8 cellular contexts compared by ENCODE assay signal in the genomic region with DNA sequence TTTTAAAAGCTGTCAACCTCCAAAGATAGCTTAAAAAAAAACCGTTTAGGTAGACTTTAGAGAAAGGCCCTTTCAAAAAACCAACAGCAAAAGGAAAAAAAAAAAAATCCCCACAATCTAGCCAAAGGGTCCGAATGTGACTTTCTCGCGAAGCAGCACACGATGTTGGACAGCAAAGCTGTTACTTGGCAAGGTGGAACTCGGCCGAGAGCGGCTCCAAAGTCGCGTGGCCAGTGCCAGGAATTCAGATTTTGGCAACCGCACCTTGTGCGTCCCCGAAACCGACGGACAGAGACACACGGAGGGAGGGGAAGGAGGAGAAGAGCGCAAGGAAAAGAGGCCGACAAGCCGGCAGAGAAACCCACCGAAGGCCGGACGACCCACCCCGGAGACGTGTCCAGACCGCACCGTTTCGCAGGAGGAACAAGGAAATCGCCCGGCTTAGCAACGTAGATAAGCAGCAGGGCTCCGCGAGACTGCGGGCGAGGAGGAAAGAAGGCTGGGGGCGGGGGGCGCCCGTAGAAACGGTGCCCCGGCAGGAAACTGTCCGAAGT.
DNase-seq lines count a peak whose midpoint lies in the region; ATAC-seq and TF ChIP-seq lines count a peak whose summit lies in the region.

No MANE protein-coding gene starts in this region.

- H3K27me3 Mint-ChIP-seq in activated T-cell treated with anti-CD3 and anti-CD28 coated beads, Interleukin-2, amount 50 U/mL, for 4 hours (ENCODE audit: low read depth) = peaks cover 65% of the 10 kb centered on the region

- no peaks in the 10 kb centered on the region for H3K9me3 Mint-ChIP-seq in activated T-cell treated with anti-CD3 and anti-CD28 coated beads, Interleukin-2, amount 50 U/mL, for 4 hours

- peak overlapping the region; percentile 58 for H3K4me3 ChIP-seq in cardiac muscle cell
- H3K4me3 ChIP-seq in parathyroid adenoma (ENCODE audit: low read depth, low read length) = peak overlapping the region; percentile 43

- no peak overlapping the region for H3K9ac ChIP-seq in parathyroid adenoma

- no peak for ATAC-seq in activated T-cell treated with anti-CD3 and anti-CD28 coated beads, Interleukin-2, amount 50 U/mL, for 4 hours
- ATAC-seq in GM18868 (IDR thresholded peaks at IDR 0.05; ENCODE audit: unreplicated experiment) (no peak), GM21723 (IDR thresholded peaks at IDR 0.05; ENCODE audit: unreplicated experiment) (no peak)

- H3K4me2 ChIP-seq in parathyroid adenoma (ENCODE audit: low read length) = no peak overlapping the region

- TF ChIP-seq EP300 in Ishikawa (IDR thresholded peaks at IDR 0.05; ENCODE audit: borderline replicate concordance) = no peak

- peaks cover 32% of the 10 kb centered on the region for H3K27me3 ChIP-seq in cardiac muscle cell
- peaks cover 15% of the 10 kb centered on the region for H3K27me3 ChIP-seq in parathyroid adenoma (ENCODE audit: control insufficient read depth, insufficient read depth, low read length)

- peak; percentile 33 for DNase-seq in CMK (ENCODE audit: low read depth)
- no peak for DNase-seq in activated T-cell treated with anti-CD3 and anti-CD28 coated beads, Interleukin-2, amount 50 U/mL, for 4 hours
- peak; percentile 65 to 76 for DNase-seq in cardiac muscle cell (ENCODE audit: low read depth in 1 of 2, low spot score in 1 of 2)
- DNase-seq in central memory CD4-positive, alpha-beta T cell = no peak

- no peak overlapping the region for H3K27ac ChIP-seq in cardiac muscle cell
- peak overlapping the region; percentile 7 for H3K27ac ChIP-seq in parathyroid adenoma

- H2AFZ ChIP-seq in parathyroid adenoma = no peak overlapping the region

- H3K4me3 Mint-ChIP-seq in activated T-cell treated with anti-CD3 and anti-CD28 coated beads, Interleukin-2, amount 50 U/mL, for 4 hours = peak overlapping the region; percentile 59

- peaks cover 16% of the 10 kb centered on the region for H3K4me1 Mint-ChIP-seq in activated T-cell treated with anti-CD3 and anti-CD28 coated beads, Interleukin-2, amount 50 U/mL, for 4 hours (ENCODE audit: low read depth)

- H3K9me3 ChIP-seq in cardiac muscle cell (ENCODE audit: low read depth) (no peaks in the 10 kb centered on the region), parathyroid adenoma (ENCODE audit: control insufficient read depth, low read length) (no peaks in the 10 kb centered on the region)

- TF ChIP-seq RAD21 in Ishikawa (IDR thresholded peaks at IDR 0.05; ENCODE audit: low read depth) = no peak

- peaks cover 15% of the 10 kb centered on the region for H3K4me1 ChIP-seq in cardiac muscle cell (ENCODE audit: low read depth)
- peaks cover 6% of the 10 kb centered on the region for H3K4me1 ChIP-seq in parathyroid adenoma

- H3K79me2 ChIP-seq in parathyroid adenoma = no peaks in the 10 kb centered on the region

- TF ChIP-seq CTCF in cardiac muscle cell (IDR thresholded peaks at IDR 0.05; ENCODE audit: low read depth, low read length) (no peak), parathyroid adenoma (IDR thresholded peaks at IDR 0.05) (no peak)

- no peaks in the 10 kb centered on the region for H3K36me3 Mint-ChIP-seq in activated T-cell treated with anti-CD3 and anti-CD28 coated beads, Interleukin-2, amount 50 U/mL, for 4 hours (ENCODE audit: insufficient read depth)

- H3K36me3 ChIP-seq in cardiac muscle cell = no peaks in the 10 kb centered on the region
- no peaks in the 10 kb centered on the region for H3K36me3 ChIP-seq in parathyroid adenoma (ENCODE audit: control insufficient read depth, insufficient read depth, low read length)

TF ChIP-seq in Ishikawa, 13 proteins besides CTCF, POLR2A, EP300 and RAD21:
- peak; percentile 50; the same call in 1 of the 2 replicates for TF ChIP-seq TAF1 (IDR thresholded peaks at IDR 0.05; ENCODE audit: low read depth)
- TF ChIP-seq, protein P1, sequence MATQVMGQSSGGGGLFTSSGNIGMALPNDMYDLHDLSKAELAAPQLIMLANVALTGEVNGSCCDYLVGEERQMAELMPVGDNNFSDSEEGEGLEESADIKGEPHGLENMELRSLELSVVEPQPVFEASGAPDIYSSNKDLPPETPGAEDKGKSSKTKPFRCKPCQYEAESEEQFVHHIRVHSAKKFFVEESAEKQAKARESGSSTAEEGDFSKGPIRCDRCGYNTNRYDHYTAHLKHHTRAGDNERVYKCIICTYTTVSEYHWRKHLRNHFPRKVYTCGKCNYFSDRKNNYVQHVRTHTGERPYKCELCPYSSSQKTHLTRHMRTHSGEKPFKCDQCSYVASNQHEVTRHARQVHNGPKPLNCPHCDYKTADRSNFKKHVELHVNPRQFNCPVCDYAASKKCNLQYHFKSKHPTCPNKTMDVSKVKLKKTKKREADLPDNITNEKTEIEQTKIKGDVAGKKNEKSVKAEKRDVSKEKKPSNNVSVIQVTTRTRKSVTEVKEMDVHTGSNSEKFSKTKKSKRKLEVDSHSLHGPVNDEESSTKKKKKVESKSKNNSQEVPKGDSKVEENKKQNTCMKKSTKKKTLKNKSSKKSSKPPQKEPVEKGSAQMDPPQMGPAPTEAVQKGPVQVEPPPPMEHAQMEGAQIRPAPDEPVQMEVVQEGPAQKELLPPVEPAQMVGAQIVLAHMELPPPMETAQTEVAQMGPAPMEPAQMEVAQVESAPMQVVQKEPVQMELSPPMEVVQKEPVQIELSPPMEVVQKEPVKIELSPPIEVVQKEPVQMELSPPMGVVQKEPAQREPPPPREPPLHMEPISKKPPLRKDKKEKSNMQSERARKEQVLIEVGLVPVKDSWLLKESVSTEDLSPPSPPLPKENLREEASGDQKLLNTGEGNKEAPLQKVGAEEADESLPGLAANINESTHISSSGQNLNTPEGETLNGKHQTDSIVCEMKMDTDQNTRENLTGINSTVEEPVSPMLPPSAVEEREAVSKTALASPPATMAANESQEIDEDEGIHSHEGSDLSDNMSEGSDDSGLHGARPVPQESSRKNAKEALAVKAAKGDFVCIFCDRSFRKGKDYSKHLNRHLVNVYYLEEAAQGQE (IDR thresholded peaks at IDR 0.05; ENCODE audit: low read depth) = no peak

Comparison
In these comparisons a context has a peak if more than half of its experiments do, and no peak if none do; other contexts are left out.
1. DNase-seq: peak in CMK (single experiment) and cardiac muscle cell (2 of 2); none in activated T-cell treated with anti-CD3 and anti-CD28 coated beads, Interleukin-2, amount 50 U/mL, for 4 hours (single experiment) and central memory CD4-positive, alpha-beta T cell (single experiment).